Comparison of ENCODE assay signal across 22 cellular contexts in genomic region chr5:143934821-143935220, GRCh38.
"Had no signal": no experiment of that assay in that cellular context is flagged by ENCODE, and none has a peak within 500 bp of the region (broad histone marks: within the 10 kb centered on the region; RNA-seq: fewer than 3 reads in every experiment).

No MANE protein-coding gene starts in this region.

- H3K4me3 ChIP-seq: colonic mucosa, coronary artery, dorsolateral prefrontal cortex, esophagus muscularis mucosa, gastrocnemius medialis, gastroesophageal sphincter, heart left ventricle, heart right ventricle had no signal

- DNase-seq: colonic mucosa; cortex of kidney; dermis blood vessel endothelial cell; dorsolateral prefrontal cortex; effector CD4-positive, alpha-beta T cell; effector CD8-positive, alpha-beta T cell; effector memory CD4-positive, alpha-beta T cell; effector memory CD8-positive, alpha-beta T cell; endodermal cell; erythroblast; foreskin fibroblast; foreskin keratinocyte; foreskin melanocyte; gastrocnemius medialis; glutamatergic neuron; head of caudate nucleus; heart left ventricle; heart right ventricle had no signal

- H3K27ac ChIP-seq: colonic mucosa, coronary artery, dorsolateral prefrontal cortex, epithelial cell of prostate, esophagus muscularis mucosa, foreskin keratinocyte, gastrocnemius medialis, gastroesophageal sphincter, heart left ventricle, heart right ventricle had no signal

- H3K4me1 ChIP-seq: colonic mucosa, gastroesophageal sphincter, heart right ventricle had no signal

- H3K9me3 ChIP-seq: colonic mucosa, gastrocnemius medialis had no signal

- H3K27me3 ChIP-seq: colonic mucosa, dorsolateral prefrontal cortex, esophagus muscularis mucosa, foreskin keratinocyte, gastrocnemius medialis, gastroesophageal sphincter, heart left ventricle, heart right ventricle had no signal

- H3K36me3 ChIP-seq: colonic mucosa, esophagus muscularis mucosa, gastrocnemius medialis, gastroesophageal sphincter, heart left ventricle, heart right ventricle had no signal
